ENCODE assay signal across 34 cellular contexts in genomic region chr20:63240004-63240403, GRCh38. TPM values are rescaled to one million over a fixed set of nuclear protein-coding genes. Genes with fewer than 3 reads are reported as not detected.
"Had no signal": no experiment of that assay in that cellular context is flagged by ENCODE, and none has a peak within 500 bp of the region (broad histone marks: within the 10 kb centered on the region; RNA-seq: fewer than 3 reads in every experiment).

No MANE protein-coding gene starts in this region.

- H3K27ac ChIP-seq: ascending aorta, esophagus muscularis mucosa, foreskin keratinocyte, gastrocnemius medialis, heart right ventricle, hepatocyte, WERI-Rb-1 had no signal

- H3K4me1 Mint-ChIP-seq: activated CD4-positive, alpha-beta T cell treated with anti-CD3 and anti-CD28 coated beads, Interleukin-2, amount 10 ng/mL, durations not matched to agents 24 days and 14 days; activated CD8-positive, alpha-beta memory T cell treated with anti-CD3 and anti-CD28 coated beads, Interleukin-2, amount 10 ng/mL, durations not matched to agents 7 days and 5 days; activated naive CD8-positive, alpha-beta T cell treated with anti-CD3 and anti-CD28 coated beads, Interleukin-2, amount 10 ng/mL, durations not matched to agents 7 days and 5 days; T-helper 17 cell had no signal

- H3K9me3 Mint-ChIP-seq: activated B cell treated with CpG ODN at 0.5 μM for 24 hours; activated CD4-positive, alpha-beta memory T cell treated with anti-CD3 and anti-CD28 coated beads for 36 hours; activated CD4-positive, alpha-beta T cell treated with anti-CD3 and anti-CD28 coated beads, Interleukin-2, amount 10 ng/mL, durations not matched to agents 24 days and 14 days; activated naive CD4-positive, alpha-beta T cell treated with anti-CD3 and anti-CD28 coated beads for 36 hours; activated naive CD4-positive, alpha-beta T cell treated with anti-CD3 and anti-CD28 coated beads, Interleukin-2, amount 50 U/mL, for 24 hours; activated naive CD8-positive, alpha-beta T cell treated with anti-CD3 and anti-CD28 coated beads, Interleukin-2, amount 10 ng/mL, durations not matched to agents 7 days and 5 days; activated T-helper 1 cell treated with anti-CD3 and anti-CD28 coated beads, Interleukin-12 subunit alpha, Interleukin-12 subunit beta, Interleukin-2, Interleukin-4 antibody, amounts not matched to agents 30 ng/mL and 10 ng/mL and 1 ng/mL, durations not matched to agents 14 hours and 24 hours and 36 hours; activated T-helper 2 cell treated with anti-CD3 and anti-CD28 coated beads, Interferon-gamma antibody, Interleukin-2, Interleukin-4, amounts not matched to agents 10 μg/mL and 5 μg/mL and 100 μg/mL, durations not matched to agents 14 hours and 24 hours and 36 hours; effector memory CD8-positive, alpha-beta T cell; T-helper 2 cell treated with Interferon-gamma antibody and Interleukin-4, amounts not matched to agents 5 μg/mL and 100 μg/mL, for 36 hours had no signal

- H3K4me3 ChIP-seq: ascending aorta, esophagus muscularis mucosa, gastrocnemius medialis, heart right ventricle, hepatocyte had no signal

- H3K4me1 ChIP-seq: ascending aorta, esophagus muscularis mucosa, foreskin keratinocyte, gastrocnemius medialis, heart right ventricle had no signal

- H3K9me3 ChIP-seq: ascending aorta, esophagus muscularis mucosa, gastrocnemius medialis, heart right ventricle had no signal

- DNase-seq: activated B cell treated with CpG ODN at 0.5 μM for 24 hours; activated CD4-positive, alpha-beta memory T cell treated with anti-CD3 and anti-CD28 coated beads for 36 hours; activated CD4-positive, alpha-beta T cell treated with anti-CD3 and anti-CD28 coated beads for 36 hours; activated CD4-positive, alpha-beta T cell treated with anti-CD3 and anti-CD28 coated beads, Interleukin-2, amount 10 ng/mL, durations not matched to agents 24 days and 14 days; activated CD8-positive, alpha-beta memory T cell treated with anti-CD3 and anti-CD28 coated beads, Interleukin-2, amount 10 ng/mL, durations not matched to agents 7 days and 5 days; activated CD8-positive, alpha-beta memory T cell treated with anti-CD3 and anti-CD28 coated beads, Interleukin-2, amount 50 U/mL, for 4 hours; activated CD8-positive, alpha-beta T cell treated with anti-CD3 and anti-CD28 coated beads, Interleukin-2, amount 10 ng/mL, durations not matched to agents 7 days and 5 days; activated effector memory CD4-positive, alpha-beta T cell treated with anti-CD3 and anti-CD28 coated beads, Interleukin-2, amount 50 U/mL, for 16 hours; activated naive CD4-positive, alpha-beta T cell treated with anti-CD3 and anti-CD28 coated beads for 36 hours; activated naive CD8-positive, alpha-beta T cell treated with anti-CD3 and anti-CD28 coated beads, Interleukin-2, amount 10 ng/mL, durations not matched to agents 7 days and 5 days; activated T-cell treated with anti-CD3 and anti-CD28 coated beads, Interleukin-2, amount 50 U/mL, for 1 hour; activated T-cell treated with anti-CD3 and anti-CD28 coated beads, Interleukin-2, amount 50 U/mL, for 48 hours; caudate nucleus; cortex of kidney; dermis blood vessel endothelial cell; effector CD4-positive, alpha-beta T cell; effector memory CD8-positive, alpha-beta T cell; erythroblast; foreskin keratinocyte; gastrocnemius medialis; heart right ventricle; T-helper 17 cell; T1000; WERI-Rb-1 had no signal

- H3K4me2 ChIP-seq: hepatocyte had no signal

- ATAC-seq: activated CD4-positive, alpha-beta T cell treated with anti-CD3 and anti-CD28 coated beads for 36 hours; activated CD4-positive, CD25-positive, alpha-beta regulatory T cell treated with anti-CD3 and anti-CD28 coated beads, Interleukin-2, amount 50 U/mL, for 24 hours; activated CD8-positive, alpha-beta memory T cell treated with anti-CD3 and anti-CD28 coated beads, Interleukin-2, amount 10 ng/mL, durations not matched to agents 7 days and 5 days; activated CD8-positive, alpha-beta T cell treated with anti-CD3 and anti-CD28 coated beads, Interleukin-2, amount 10 ng/mL, durations not matched to agents 7 days and 5 days; effector memory CD8-positive, alpha-beta T cell; foreskin keratinocyte; gastrocnemius medialis; heart right ventricle; T-helper 17 cell had no signal

- H3K36me3 ChIP-seq: ascending aorta, esophagus muscularis mucosa, gastrocnemius medialis, heart right ventricle, WERI-Rb-1 had no signal

- H3K36me3 Mint-ChIP-seq: activated CD4-positive, alpha-beta memory T cell treated with anti-CD3 and anti-CD28 coated beads for 36 hours; activated CD8-positive, alpha-beta memory T cell treated with anti-CD3 and anti-CD28 coated beads, Interleukin-2, amount 10 ng/mL, durations not matched to agents 7 days and 5 days; activated naive CD4-positive, alpha-beta T cell treated with anti-CD3 and anti-CD28 coated beads, Interleukin-2, amount 50 U/mL, for 24 hours; activated naive CD8-positive, alpha-beta T cell treated with anti-CD3 and anti-CD28 coated beads, Interleukin-2, amount 10 ng/mL, durations not matched to agents 7 days and 5 days had no signal

- H3K4me3 Mint-ChIP-seq: activated B cell treated with CpG ODN at 0.5 μM for 24 hours; activated CD4-positive, alpha-beta memory T cell treated with anti-CD3 and anti-CD28 coated beads for 36 hours; activated CD4-positive, alpha-beta T cell treated with anti-CD3 and anti-CD28 coated beads for 36 hours; activated CD4-positive, alpha-beta T cell treated with anti-CD3 and anti-CD28 coated beads, Interleukin-2, amount 10 ng/mL, durations not matched to agents 24 days and 14 days; activated CD8-positive, alpha-beta memory T cell treated with anti-CD3 and anti-CD28 coated beads, Interleukin-2, amount 10 ng/mL, durations not matched to agents 7 days and 5 days; activated CD8-positive, alpha-beta T cell treated with anti-CD3 and anti-CD28 coated beads, Interleukin-2, amount 10 ng/mL, durations not matched to agents 7 days and 5 days; activated naive CD4-positive, alpha-beta T cell treated with anti-CD3 and anti-CD28 coated beads for 36 hours; activated naive CD4-positive, alpha-beta T cell treated with anti-CD3 and anti-CD28 coated beads, Interleukin-2, amount 50 U/mL, for 24 hours; activated naive CD8-positive, alpha-beta T cell treated with anti-CD3 and anti-CD28 coated beads, Interleukin-2, amount 10 ng/mL, durations not matched to agents 7 days and 5 days; activated T-helper 1 cell treated with anti-CD3 and anti-CD28 coated beads, Interleukin-12 subunit alpha, Interleukin-12 subunit beta, Interleukin-2, Interleukin-4 antibody, amounts not matched to agents 30 ng/mL and 10 ng/mL and 1 ng/mL, durations not matched to agents 14 hours and 24 hours and 36 hours; effector memory CD8-positive, alpha-beta T cell; T-helper 17 cell; T-helper 2 cell treated with Interferon-gamma antibody and Interleukin-4, amounts not matched to agents 5 μg/mL and 100 μg/mL, for 36 hours had no signal

- H3K27me3 ChIP-seq: ascending aorta, foreskin keratinocyte, hepatocyte had no signal

- H3K27me3 Mint-ChIP-seq: activated CD4-positive, alpha-beta T cell treated with anti-CD3 and anti-CD28 coated beads for 36 hours; activated CD4-positive, alpha-beta T cell treated with anti-CD3 and anti-CD28 coated beads, Interleukin-2, amount 10 ng/mL, durations not matched to agents 24 days and 14 days; activated CD8-positive, alpha-beta memory T cell treated with anti-CD3 and anti-CD28 coated beads, Interleukin-2, amount 10 ng/mL, durations not matched to agents 7 days and 5 days; activated naive CD4-positive, alpha-beta T cell treated with anti-CD3 and anti-CD28 coated beads, Interleukin-2, amount 50 U/mL, for 24 hours; activated naive CD8-positive, alpha-beta T cell treated with anti-CD3 and anti-CD28 coated beads, Interleukin-2, amount 10 ng/mL, durations not matched to agents 7 days and 5 days had no signal

- H3K27ac Mint-ChIP-seq: activated B cell treated with CpG ODN at 0.5 μM for 24 hours; activated CD4-positive, alpha-beta memory T cell treated with anti-CD3 and anti-CD28 coated beads for 36 hours; activated CD4-positive, alpha-beta T cell treated with anti-CD3 and anti-CD28 coated beads for 36 hours; activated CD4-positive, alpha-beta T cell treated with anti-CD3 and anti-CD28 coated beads, Interleukin-2, amount 10 ng/mL, durations not matched to agents 24 days and 14 days; activated CD8-positive, alpha-beta memory T cell treated with anti-CD3 and anti-CD28 coated beads, Interleukin-2, amount 10 ng/mL, durations not matched to agents 7 days and 5 days; activated CD8-positive, alpha-beta T cell treated with anti-CD3 and anti-CD28 coated beads, Interleukin-2, amount 10 ng/mL, durations not matched to agents 7 days and 5 days; activated naive CD4-positive, alpha-beta T cell treated with anti-CD3 and anti-CD28 coated beads for 36 hours; activated naive CD4-positive, alpha-beta T cell treated with anti-CD3 and anti-CD28 coated beads, Interleukin-2, amount 50 U/mL, for 24 hours; activated naive CD8-positive, alpha-beta T cell treated with anti-CD3 and anti-CD28 coated beads, Interleukin-2, amount 10 ng/mL, durations not matched to agents 7 days and 5 days; activated T-helper 1 cell treated with anti-CD3 and anti-CD28 coated beads, Interleukin-12 subunit alpha, Interleukin-12 subunit beta, Interleukin-2, Interleukin-4 antibody, amounts not matched to agents 30 ng/mL and 10 ng/mL and 1 ng/mL, durations not matched to agents 14 hours and 24 hours and 36 hours; activated T-helper 2 cell treated with anti-CD3 and anti-CD28 coated beads, Interferon-gamma antibody, Interleukin-2, Interleukin-4, amounts not matched to agents 10 μg/mL and 5 μg/mL and 100 μg/mL, durations not matched to agents 14 hours and 24 hours and 36 hours; effector memory CD8-positive, alpha-beta T cell; T-helper 17 cell; T-helper 2 cell treated with Interferon-gamma antibody and Interleukin-4, amounts not matched to agents 5 μg/mL and 100 μg/mL, for 36 hours had no signal

RNA-seq across cellular contexts. Expression of gene BIRC7, which starts 4.3 kb away (rescaled TPM):
- total RNA-seq: activated B cell treated with CpG ODN at 0.5 μM for 24 hours; activated CD4-positive, alpha-beta memory T cell treated with anti-CD3 and anti-CD28 coated beads for 36 hours; activated CD4-positive, alpha-beta T cell treated with anti-CD3 and anti-CD28 coated beads, Interleukin-2, amount 10 ng/mL, durations not matched to agents 24 days and 14 days; activated CD8-positive, alpha-beta memory T cell treated with anti-CD3 and anti-CD28 coated beads for 36 hours; activated CD8-positive, alpha-beta memory T cell treated with anti-CD3 and anti-CD28 coated beads, Interleukin-2, amount 10 ng/mL, durations not matched to agents 7 days and 5 days; activated naive CD4-positive, alpha-beta T cell treated with anti-CD3 and anti-CD28 coated beads for 36 hours; activated naive CD8-positive, alpha-beta T cell treated with anti-CD3 and anti-CD28 coated beads, Interleukin-2, amount 10 ng/mL, durations not matched to agents 7 days and 5 days; activated T-helper 1 cell treated with anti-CD3 and anti-CD28 coated beads, Interleukin-12 subunit alpha, Interleukin-12 subunit beta, Interleukin-2, Interleukin-4 antibody, amounts not matched to agents 30 ng/mL and 10 ng/mL and 1 ng/mL, durations not matched to agents 14 hours and 24 hours and 36 hours; activated T-helper 2 cell treated with anti-CD3 and anti-CD28 coated beads, Interferon-gamma antibody, Interleukin-2, Interleukin-4, amounts not matched to agents 10 μg/mL and 5 μg/mL and 100 μg/mL, durations not matched to agents 14 hours and 24 hours and 36 hours; ascending aorta; dermis blood vessel endothelial cell; esophagus muscularis mucosa; foreskin keratinocyte; gastrocnemius medialis; T-helper 17 cell had no signal
- polyA plus RNA-seq: foreskin keratinocyte, heart right ventricle had no signal

RNA-seq across cellular contexts. Expression of gene NKAIN4, which starts 14.3 kb away (rescaled TPM):
- total RNA-seq: activated B cell treated with CpG ODN at 0.5 μM for 24 hours; activated CD4-positive, alpha-beta memory T cell treated with anti-CD3 and anti-CD28 coated beads for 36 hours; activated CD4-positive, alpha-beta T cell treated with anti-CD3 and anti-CD28 coated beads for 36 hours; activated CD4-positive, alpha-beta T cell treated with anti-CD3 and anti-CD28 coated beads, Interleukin-2, amount 10 ng/mL, durations not matched to agents 24 days and 14 days; activated CD8-positive, alpha-beta memory T cell treated with anti-CD3 and anti-CD28 coated beads for 36 hours; activated CD8-positive, alpha-beta memory T cell treated with anti-CD3 and anti-CD28 coated beads, Interleukin-2, amount 10 ng/mL, durations not matched to agents 7 days and 5 days; activated CD8-positive, alpha-beta T cell treated with anti-CD3 and anti-CD28 coated beads, Interleukin-2, amount 10 ng/mL, durations not matched to agents 7 days and 5 days; activated naive CD4-positive, alpha-beta T cell treated with anti-CD3 and anti-CD28 coated beads for 36 hours; activated naive CD8-positive, alpha-beta T cell treated with anti-CD3 and anti-CD28 coated beads, Interleukin-2, amount 10 ng/mL, durations not matched to agents 7 days and 5 days; activated T-helper 1 cell treated with anti-CD3 and anti-CD28 coated beads, Interleukin-12 subunit alpha, Interleukin-12 subunit beta, Interleukin-2, Interleukin-4 antibody, amounts not matched to agents 30 ng/mL and 10 ng/mL and 1 ng/mL, durations not matched to agents 14 hours and 24 hours and 36 hours; activated T-helper 2 cell treated with anti-CD3 and anti-CD28 coated beads, Interferon-gamma antibody, Interleukin-2, Interleukin-4, amounts not matched to agents 10 μg/mL and 5 μg/mL and 100 μg/mL, durations not matched to agents 14 hours and 24 hours and 36 hours; ascending aorta; dermis blood vessel endothelial cell; gastrocnemius medialis; heart right ventricle; T-helper 17 cell had no signal

RNA-seq across cellular contexts. Expression of gene COL20A1, which starts 53.0 kb away (rescaled TPM):
- total RNA-seq: activated B cell treated with CpG ODN at 0.5 μM for 24 hours; activated CD4-positive, alpha-beta memory T cell treated with anti-CD3 and anti-CD28 coated beads for 36 hours; activated CD4-positive, alpha-beta T cell treated with anti-CD3 and anti-CD28 coated beads, Interleukin-2, amount 10 ng/mL, durations not matched to agents 24 days and 14 days; activated CD8-positive, alpha-beta memory T cell treated with anti-CD3 and anti-CD28 coated beads for 36 hours; activated CD8-positive, alpha-beta memory T cell treated with anti-CD3 and anti-CD28 coated beads, Interleukin-2, amount 10 ng/mL, durations not matched to agents 7 days and 5 days; activated CD8-positive, alpha-beta T cell treated with anti-CD3 and anti-CD28 coated beads, Interleukin-2, amount 10 ng/mL, durations not matched to agents 7 days and 5 days; activated T-helper 1 cell treated with anti-CD3 and anti-CD28 coated beads, Interleukin-12 subunit alpha, Interleukin-12 subunit beta, Interleukin-2, Interleukin-4 antibody, amounts not matched to agents 30 ng/mL and 10 ng/mL and 1 ng/mL, durations not matched to agents 14 hours and 24 hours and 36 hours; activated T-helper 2 cell treated with anti-CD3 and anti-CD28 coated beads, Interferon-gamma antibody, Interleukin-2, Interleukin-4, amounts not matched to agents 10 μg/mL and 5 μg/mL and 100 μg/mL, durations not matched to agents 14 hours and 24 hours and 36 hours; ascending aorta; chondrocyte; dermis blood vessel endothelial cell; foreskin keratinocyte; hepatocyte had no signal
- polyA plus RNA-seq: foreskin keratinocyte, heart right ventricle, hepatocyte had no signal
